ENCODE assay signal across 28 cellular contexts in the genomic region with DNA sequence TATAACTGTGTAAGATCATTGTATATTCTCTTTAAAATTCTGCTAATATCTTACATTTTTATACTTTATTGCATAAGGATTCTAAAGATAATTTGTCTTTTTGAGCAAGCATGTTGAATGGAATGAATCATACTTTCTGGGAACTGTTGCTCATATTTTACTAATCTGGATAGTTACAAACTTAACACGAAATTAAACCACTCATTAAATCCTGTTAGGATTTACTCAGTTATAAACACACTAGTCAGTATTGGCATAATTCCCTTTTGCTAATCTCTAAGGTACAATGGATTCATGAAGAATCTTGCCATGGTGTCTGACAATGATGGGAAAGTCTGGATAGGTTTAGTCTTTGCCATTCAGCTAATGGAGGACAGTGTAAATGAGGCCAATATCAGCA.
"Had no signal": no experiment of that assay in that cellular context is flagged by ENCODE, and none has a peak within 500 bp of the region (broad histone marks: within the 10 kb centered on the region; RNA-seq: fewer than 3 reads in every experiment).

No MANE protein-coding gene starts in this region.

- H3K27me3 Mint-ChIP-seq: dendritic cell treated with granulocyte-macrophage colony-stimulating factor and Interleukin-4, amounts not matched to agents 40 ng/mL and 50 ng/mL, for 4 days; naive B cell; stimulated activated naive B cell treated with anti-CD40 and anti-IgM and Interleukin-4, amounts not matched to agents 10 μg/mL and 1 μg/mL and 100 μg/mL, for 72 hours; stimulated activated naive CD8-positive, alpha-beta T cell treated with anti-CD3 and anti-CD28 coated beads, Interleukin-15, Interleukin-2, amounts not matched to agents 100 ng/mL and 50 ng/mL, for 24 hours had no signal

- H3K9me3 Mint-ChIP-seq: stimulated activated naive CD8-positive, alpha-beta T cell treated with anti-CD3 and anti-CD28 coated beads, Interleukin-15, Interleukin-2, amounts not matched to agents 100 ng/mL and 50 ng/mL, for 24 hours had no signal

- H3K4me1 Mint-ChIP-seq: mesothelial cell of epicardium; naive B cell; nephron; stimulated activated naive B cell treated with anti-CD40 and anti-IgM and Interleukin-4, amounts not matched to agents 10 μg/mL and 1 μg/mL and 100 μg/mL, for 72 hours had no signal

- H3K4me3 ChIP-seq: colonic mucosa, esophagus muscularis mucosa, gastroesophageal sphincter, heart left ventricle, hepatocyte, left lung, mucosa of descending colon, neural progenitor cell, prostate gland, sigmoid colon, skin epidermis, spleen, thoracic aorta, tibial nerve, upper lobe of left lung had no signal

- H3K4me3 Mint-ChIP-seq: dendritic cell treated with granulocyte-macrophage colony-stimulating factor and Interleukin-4, amounts not matched to agents 40 ng/mL and 50 ng/mL, for 4 days; endodermal cell; mesothelial cell of epicardium; naive B cell; nephron; neural progenitor cell; stimulated activated naive B cell treated with anti-CD40 and anti-IgM and Interleukin-4, amounts not matched to agents 10 μg/mL and 1 μg/mL and 100 μg/mL, for 72 hours; stimulated activated naive CD8-positive, alpha-beta T cell treated with anti-CD3 and anti-CD28 coated beads, Interleukin-15, Interleukin-2, amounts not matched to agents 100 ng/mL and 50 ng/mL, for 24 hours had no signal

- DNase-seq: colonic mucosa; effector CD8-positive, alpha-beta T cell; endodermal cell; foreskin keratinocyte; heart left ventricle; left cardiac atrium; left lung; mesenchymal stem cell; mucosa of descending colon; naive B cell; right cardiac atrium; sigmoid colon; spleen; stimulated activated CD4-positive, alpha-beta T cell treated with anti-CD3 and anti-CD28 coated beads, Interleukin-4, amount 100 ng/mL, for 4 hours; stimulated activated naive B cell treated with anti-CD40 and anti-IgM and Interleukin-4, amounts not matched to agents 10 μg/mL and 1 μg/mL and 100 μg/mL, for 72 hours; upper lobe of left lung had no signal

- ATAC-seq: foreskin keratinocyte, gastroesophageal sphincter, heart left ventricle, left lung, mucosa of descending colon, right cardiac atrium had no signal

- H3K36me3 Mint-ChIP-seq: mesothelial cell of epicardium; naive B cell; neural progenitor cell; stimulated activated naive B cell treated with anti-CD40 and anti-IgM and Interleukin-4, amounts not matched to agents 10 μg/mL and 1 μg/mL and 100 μg/mL, for 72 hours had no signal

- H3K27ac Mint-ChIP-seq: dendritic cell treated with granulocyte-macrophage colony-stimulating factor and Interleukin-4, amounts not matched to agents 40 ng/mL and 50 ng/mL, for 4 days; endodermal cell; mesothelial cell of epicardium; naive B cell; nephron; neural progenitor cell; stimulated activated naive B cell treated with anti-CD40 and anti-IgM and Interleukin-4, amounts not matched to agents 10 μg/mL and 1 μg/mL and 100 μg/mL, for 72 hours; stimulated activated naive CD8-positive, alpha-beta T cell treated with anti-CD3 and anti-CD28 coated beads, Interleukin-15, Interleukin-2, amounts not matched to agents 100 ng/mL and 50 ng/mL, for 24 hours had no signal
